13 cellular contexts compared by ENCODE assay signal in the genomic region with DNA sequence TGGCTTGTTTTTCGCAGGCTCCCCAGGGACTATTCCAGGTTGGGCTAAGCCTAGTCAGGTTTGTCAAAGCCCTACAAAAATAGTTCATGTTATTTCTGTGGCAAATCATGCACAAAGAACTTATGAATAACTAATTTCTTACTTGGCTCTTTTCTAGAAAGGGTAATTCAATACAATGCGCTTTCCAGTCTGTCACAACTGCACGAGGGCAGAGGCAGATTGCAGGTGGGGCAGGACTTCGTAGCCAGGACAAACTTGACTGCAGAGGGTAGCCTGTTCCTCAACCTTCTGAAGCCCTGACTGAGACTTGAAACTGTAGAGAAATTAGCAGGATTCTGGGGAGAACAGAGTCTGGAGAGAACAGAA.
DNase-seq lines count a peak whose midpoint lies in the region; ATAC-seq and TF ChIP-seq lines count a peak whose summit lies in the region.
"Had no signal": no experiment of that assay in that cellular context is flagged by ENCODE, and none has a peak within 500 bp of the region (broad histone marks: within the 10 kb centered on the region; RNA-seq: fewer than 3 reads in every experiment).

No MANE protein-coding gene starts in this region.

- no peak overlapping the region for H3K27ac Mint-ChIP-seq in HFFc6
- H3K27ac Mint-ChIP-seq: nephron progenitor cell; stimulated activated naive CD8-positive, alpha-beta T cell treated with anti-CD3 and anti-CD28 coated beads, Interleukin-15, amount 100 ng/mL, for 72 hours had no signal

- no peak overlapping the region for H3K4me3 ChIP-seq in H7 (ENCODE audit: insufficient read depth, low read depth, low read length)
- H3K4me3 ChIP-seq: cardiac muscle cell had no signal

- ATAC-seq in GM18502 (IDR thresholded peaks at IDR 0.05; ENCODE audit: poor library complexity, unreplicated experiment) (peak; percentile 55), GM21423 (IDR thresholded peaks at IDR 0.05; ENCODE audit: unreplicated experiment) (peak; percentile 50), HG03095 (IDR thresholded peaks at IDR 0.05; ENCODE audit: unreplicated experiment) (peak; percentile 44), esophagus mucosa (peak; percentile 18), HG03097 (IDR thresholded peaks at IDR 0.05; ENCODE audit: low FRiP score, unreplicated experiment) (no peak)
- ATAC-seq: Panc1 had no signal

- no peaks in the 10 kb centered on the region for H3K27me3 ChIP-seq in H7 (ENCODE audit: control insufficient read depth, insufficient read depth, low read length)
- H3K27me3 ChIP-seq: cardiac muscle cell had no signal

- H3K36me3 Mint-ChIP-seq in HFFc6 (ENCODE audit: low read depth), result no peaks in the 10 kb centered on the region

- DNase-seq in HFFc6, result no peak
- DNase-seq in effector CD8-positive, alpha-beta T cell (lab: John Stamatoyannopoulos, UW), result no peak
- DNase-seq in H7, result no peak
- DNase-seq: NCI-H2081 treated with DMSO at 0.1 percent for 48 hours, nephron progenitor cell had no signal

- no peaks in the 10 kb centered on the region for H3K36me3 ChIP-seq in H7 (replicated peaks; ENCODE audit: control insufficient read depth, insufficient read depth, low read length)
- H3K36me3 ChIP-seq: cardiac muscle cell had no signal

- H3K4me1 Mint-ChIP-seq in HFFc6 (ENCODE audit: low read depth), result no peaks in the 10 kb centered on the region

- no peak for TF ChIP-seq CTCF in HFFc6 (IDR thresholded peaks at IDR 0.05)

- peaks cover 2% of the 10 kb centered on the region for H3K27me3 Mint-ChIP-seq in HFFc6 (ENCODE audit: insufficient read depth)
- H3K27me3 Mint-ChIP-seq: stimulated activated naive CD8-positive, alpha-beta T cell treated with anti-CD3 and anti-CD28 coated beads, Interleukin-15, amount 100 ng/mL, for 72 hours had no signal

- H3K9me3 Mint-ChIP-seq in HFFc6, result no peaks in the 10 kb centered on the region; the same call in 1 of the 2 replicates
- H3K9me3 Mint-ChIP-seq: nephron progenitor cell; stimulated activated naive CD8-positive, alpha-beta T cell treated with anti-CD3 and anti-CD28 coated beads, Interleukin-15, amount 100 ng/mL, for 72 hours had no signal

- H3K4me3 Mint-ChIP-seq in HFFc6, result no peak overlapping the region
- H3K4me3 Mint-ChIP-seq: nephron progenitor cell had no signal
